Comparison of ENCODE assay signal across 11 cellular contexts in the genomic region with DNA sequence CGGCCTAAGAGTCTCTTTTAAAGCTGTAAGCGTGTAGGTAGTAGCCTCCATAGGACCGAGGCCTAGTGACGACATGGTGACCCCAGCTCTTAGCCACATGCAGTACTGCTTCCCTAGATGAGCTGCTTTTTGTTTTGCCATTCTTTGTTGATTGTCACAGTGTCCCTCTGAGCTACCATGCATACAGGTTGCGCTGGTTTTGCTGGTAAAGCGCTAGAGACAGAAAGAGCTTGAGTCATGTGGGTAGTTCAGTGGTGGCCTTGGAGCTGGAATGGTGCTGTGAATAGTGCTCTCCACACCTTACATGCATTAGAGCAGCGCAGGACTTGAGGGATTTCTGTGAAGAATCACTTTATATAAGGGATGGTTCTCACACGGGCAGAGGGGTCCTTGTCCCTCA. TPM values are rescaled to one million over a fixed set of nuclear protein-coding genes. Genes with fewer than 3 reads are reported as not detected.
A peak's percentile ranks its signal among the peaks of the same experiment; 100 is the strongest.
DNase-seq lines count a peak whose midpoint lies in the region; ATAC-seq and FAIRE-seq lines count a peak whose summit lies in the region.
"Had no signal": no experiment of that assay in that cellular context is flagged by ENCODE, and none has a peak within 500 bp of the region (broad histone marks: within the 10 kb centered on the region; RNA-seq: fewer than 3 reads in every experiment).

No MANE protein-coding gene starts in this region.

- H3K27me3 Mint-ChIP-seq in CD4-positive, CD25-positive, alpha-beta regulatory T cell, result no peaks in the 10 kb centered on the region
- no peaks in the 10 kb centered on the region for H3K27me3 Mint-ChIP-seq in naive thymus-derived CD8-positive, alpha-beta T cell
- H3K27me3 Mint-ChIP-seq: dendritic cell treated with granulocyte-macrophage colony-stimulating factor and Interleukin-4, amounts not matched to agents 40 ng/mL and 50 ng/mL, for 4 days had no signal

- H3K4me3 ChIP-seq in CD4-positive, CD25-positive, alpha-beta regulatory T cell (ENCODE audit: low read depth, low read length), result peak overlapping the region; percentile 66
- H3K4me3 ChIP-seq in HUES48 (ENCODE audit: low read depth, low read length), result peak overlapping the region; percentile 9; the same call in 1 of the 2 replicates
- H3K4me3 ChIP-seq: uterus had no signal

- H3K4me1 ChIP-seq in CD4-positive, CD25-positive, alpha-beta regulatory T cell (ENCODE audit: control insufficient read depth, insufficient read depth, low read length, poor library complexity, severe bottlenecking), result peaks cover 88% of the 10 kb centered on the region
- peaks cover 52% of the 10 kb centered on the region for H3K4me1 ChIP-seq in HUES48 (ENCODE audit: control insufficient read depth, insufficient read depth, low read length)

- peak overlapping the region in 2 of 3 donors; percentile 32 to 65 for H3K27ac Mint-ChIP-seq in CD4-positive, CD25-positive, alpha-beta regulatory T cell
- H3K27ac Mint-ChIP-seq in naive thymus-derived CD8-positive, alpha-beta T cell, result peak overlapping the region in 5 of 10 donors; percentile 23 to 60 (median 50)
- H3K27ac Mint-ChIP-seq: dendritic cell treated with granulocyte-macrophage colony-stimulating factor and Interleukin-4, amounts not matched to agents 40 ng/mL and 50 ng/mL, for 4 days had no signal

- H3K9me3 Mint-ChIP-seq in CD4-positive, CD25-positive, alpha-beta regulatory T cell, result no peaks in the 10 kb centered on the region
- no peaks in the 10 kb centered on the region for H3K9me3 Mint-ChIP-seq in naive thymus-derived CD8-positive, alpha-beta T cell
- H3K9me3 Mint-ChIP-seq: dendritic cell treated with granulocyte-macrophage colony-stimulating factor and Interleukin-4, amounts not matched to agents 40 ng/mL and 50 ng/mL, for 4 days had no signal

- no peak for ATAC-seq in CD4-positive, CD25-positive, alpha-beta regulatory T cell (ENCODE audit: low read depth in 2 of 2)
- ATAC-seq in naive thymus-derived CD8-positive, alpha-beta T cell, result no peak
- ATAC-seq in HG03135 (IDR thresholded peaks at IDR 0.05; ENCODE audit: unreplicated experiment), result no peak

- no peaks in the 10 kb centered on the region for H3K27me3 ChIP-seq in CD4-positive, CD25-positive, alpha-beta regulatory T cell (ENCODE audit: control insufficient read depth, insufficient read depth, low read length)
- H3K27me3 ChIP-seq in HUES48 (ENCODE audit: control insufficient read depth, insufficient read depth, low read length), result no peaks in the 10 kb centered on the region
- H3K27me3 ChIP-seq: uterus had no signal

- no peak for FAIRE-seq in frontal cortex (lab: Jason Lieb, UNC)

- H3K27ac ChIP-seq in CD4-positive, CD25-positive, alpha-beta regulatory T cell (ENCODE audit: insufficient read depth, low read length, poor library complexity, severe bottlenecking), result no peak overlapping the region
- peak overlapping the region; percentile 44 for H3K27ac ChIP-seq in HUES48 (ENCODE audit: low read depth, low read length)
- H3K27ac ChIP-seq in caudate nucleus (ENCODE audit: low read depth, low read length), result peak overlapping the region; percentile 26
- H3K27ac ChIP-seq: uterus had no signal

- H3K4me1 Mint-ChIP-seq in CD4-positive, CD25-positive, alpha-beta regulatory T cell, result peaks cover 38 to 88% (median 68%) of the 10 kb centered on the region in 4 donors
- peaks cover 41 to 81% (median 81%) of the 10 kb centered on the region in 4 donors for H3K4me1 Mint-ChIP-seq in naive thymus-derived CD8-positive, alpha-beta T cell

- H3K36me3 ChIP-seq in CD4-positive, CD25-positive, alpha-beta regulatory T cell (ENCODE audit: control insufficient read depth, insufficient read depth, low read length), result peaks cover 40% of the 10 kb centered on the region
- peaks cover 43% of the 10 kb centered on the region for H3K36me3 ChIP-seq in HUES48 (ENCODE audit: control insufficient read depth, insufficient read depth, low read length)
- H3K36me3 ChIP-seq: uterus had no signal

- H3K9ac ChIP-seq in HUES48 (ENCODE audit: low read depth, low read length), result no peak overlapping the region

- H3K4me3 Mint-ChIP-seq in CD4-positive, CD25-positive, alpha-beta regulatory T cell, result peak overlapping the region; percentile 27 to 88 (median 64)
- peak overlapping the region; percentile 12 to 76 (median 58) for H3K4me3 Mint-ChIP-seq in naive thymus-derived CD8-positive, alpha-beta T cell
- H3K4me3 Mint-ChIP-seq: dendritic cell treated with granulocyte-macrophage colony-stimulating factor and Interleukin-4, amounts not matched to agents 40 ng/mL and 50 ng/mL, for 4 days had no signal

- no peak for DNase-seq in CD4-positive, CD25-positive, alpha-beta regulatory T cell
- DNase-seq in caudate nucleus (lab: John Stamatoyannopoulos, UW) (no peak), frontal cortex (ENCODE audit: low spot score in 2 of 2) (no peak), occipital lobe (lab: John Stamatoyannopoulos, UW) (no peak), HCEC 1CT (no peak)
- DNase-seq in naive thymus-derived CD8-positive, alpha-beta T cell, result no peak
- DNase-seq: uterus had no signal

- no peaks in the 10 kb centered on the region for H3K9me3 ChIP-seq in CD4-positive, CD25-positive, alpha-beta regulatory T cell (ENCODE audit: control insufficient read depth in 2 of 2, low read length in 2 of 2)
- no peaks in the 10 kb centered on the region for H3K9me3 ChIP-seq in HUES48 (ENCODE audit: control insufficient read depth, insufficient read depth, low read length)
- H3K9me3 ChIP-seq: uterus had no signal

- peaks cover 29% of the 10 kb centered on the region for H3K36me3 Mint-ChIP-seq in CD4-positive, CD25-positive, alpha-beta regulatory T cell
- peaks cover 0 to 74% (median 3%) of the 10 kb centered on the region in 3 donors for H3K36me3 Mint-ChIP-seq in naive thymus-derived CD8-positive, alpha-beta T cell

- POLR2A ChIA-PET in naive thymus-derived CD8-positive, alpha-beta T cell (lab: Charles Lee), result interaction anchor here (1.1 to 1.6 kb wide), 4 partner anchors 8 to 129 kb away, joined by 3 read pairs; no protein-coding TSS in a partner anchor

RNA-seq across cellular contexts. Expression of a gene that starts 5.1 kb away (rescaled TPM):
- 263 TPM for total RNA-seq in CD4-positive, CD25-positive, alpha-beta regulatory T cell
- polyA plus RNA-seq in CD4-positive, CD25-positive, alpha-beta regulatory T cell, result 100 to 1,000 TPM; 161 to 221 (median 184) TPM
- total RNA-seq in naive thymus-derived CD8-positive, alpha-beta T cell, result 100 to 1,000 TPM; 207 to 227 TPM
- 100 to 1,000 TPM; 214 to 304 (median 217) TPM for polyA plus RNA-seq in naive thymus-derived CD8-positive, alpha-beta T cell
- total RNA-seq in frontal cortex (66.4 TPM), occipital lobe (49.9 TPM)

RNA-seq across cellular contexts. Expression of a gene that starts 36.7 kb away (rescaled TPM):
- total RNA-seq in CD4-positive, CD25-positive, alpha-beta regulatory T cell, result 42.2 TPM
- 10 to 100 TPM; 34.3 to 58.4 (median 52.9) TPM for polyA plus RNA-seq in CD4-positive, CD25-positive, alpha-beta regulatory T cell
- 10 to 100 TPM; 25.8 to 31.4 TPM for total RNA-seq in naive thymus-derived CD8-positive, alpha-beta T cell
- polyA plus RNA-seq in naive thymus-derived CD8-positive, alpha-beta T cell, result 10 to 100 TPM; 21.1 to 40.1 (median 38.2) TPM
- total RNA-seq in frontal cortex (49.3 TPM), occipital lobe (52.3 TPM)

RNA-seq across cellular contexts. Expression of a gene that starts 52.6 kb away (rescaled TPM):
- 3.7 TPM for total RNA-seq in CD4-positive, CD25-positive, alpha-beta regulatory T cell
- polyA plus RNA-seq in CD4-positive, CD25-positive, alpha-beta regulatory T cell, result under 1 TPM in 2 of 4 donors, not detected in 2; 0.06 to 0.21 TPM
- 1 to 10 TPM; 3.5 to 4.7 TPM for total RNA-seq in naive thymus-derived CD8-positive, alpha-beta T cell
- under 1 TPM in 2 of 3 donors, not detected in 1; 0.07 to 0.20 TPM for polyA plus RNA-seq in naive thymus-derived CD8-positive, alpha-beta T cell
- total RNA-seq in frontal cortex, result not detected
- total RNA-seq in occipital lobe, result not detected
- total RNA-seq: lung microvascular endothelial cell had no signal

RNA-seq across cellular contexts. Expression of a gene that starts 59.7 kb away (rescaled TPM):
- total RNA-seq in CD4-positive, CD25-positive, alpha-beta regulatory T cell, result 102 TPM
- polyA plus RNA-seq in CD4-positive, CD25-positive, alpha-beta regulatory T cell, result 10 to 100 TPM; 50.2 to 62.0 (median 51.6) TPM
- total RNA-seq in naive thymus-derived CD8-positive, alpha-beta T cell, result 100 to 1,000 TPM; 108 to 112 TPM
- polyA plus RNA-seq in naive thymus-derived CD8-positive, alpha-beta T cell, result 10 to 100 TPM; 46.9 to 73.6 (median 53.9) TPM
- total RNA-seq in frontal cortex (90.5 TPM), occipital lobe (76.9 TPM)
